In genomic region chr10:33609546-33609945, GRCh38 we compare ENCODE assay signal across 2 cellular contexts.
TF ChIP-seq lines count a peak whose summit lies in the region.

No MANE protein-coding gene starts in this region.

TF ChIP-seq in H1, 55 proteins besides CTCF, POLR2A, EP300 and RAD21 (continued from another document):
- TF ChIP-seq SIN3A (conservative IDR thresholded peaks at IDR 0.05 in 1 of 2, IDR thresholded peaks at IDR 0.05 in 1 of 2; ENCODE audit: low read depth in 1 of 2, low read length in 2 of 2) (no peak), TEAD4 (IDR thresholded peaks at IDR 0.05; ENCODE audit: low read depth, low read length) (no peak), RBBP5 (IDR thresholded peaks at IDR 0.05; ENCODE audit: borderline replicate concordance, low read depth, low read length) (no peak), TAF1 (IDR thresholded peaks at IDR 0.05; ENCODE audit: low read depth, low read length) (no peak)

TF ChIP-seq in WTC11, 78 proteins besides CTCF, POLR2A, EP300 and RAD21 (continued from another document):
- no peak for TF ChIP-seq FOXJ3 (CRISPR knock-in tag; IDR thresholded peaks at IDR 0.05; ENCODE audit: borderline replicate concordance)
- TF ChIP-seq KAT7 (CRISPR knock-in tag; IDR thresholded peaks at IDR 0.05; ENCODE audit: borderline replicate concordance): no peak
- TF ChIP-seq ZNF138 (CRISPR knock-in tag; conservative IDR thresholded peaks at IDR 0.05): no peak
- TF ChIP-seq GABPB1 (CRISPR knock-in tag; IDR thresholded peaks at IDR 0.05): no peak
- TF ChIP-seq ZSCAN18 (CRISPR knock-in tag; IDR thresholded peaks at IDR 0.05): no peak
- no peak for TF ChIP-seq TP53 (CRISPR knock-in tag; IDR thresholded peaks at IDR 0.05)
- TF ChIP-seq MYBL2 (CRISPR knock-in tag; IDR thresholded peaks at IDR 0.05): no peak
- no peak for TF ChIP-seq SMAD3 (CRISPR knock-in tag; IDR thresholded peaks at IDR 0.05; ENCODE audit: borderline replicate concordance)
- no peak for TF ChIP-seq ESRRA (CRISPR knock-in tag; IDR thresholded peaks at IDR 0.05; ENCODE audit: borderline replicate concordance)
- no peak for TF ChIP-seq AR (CRISPR knock-in tag; IDR thresholded peaks at IDR 0.05)
- TF ChIP-seq JUN (CRISPR knock-in tag; IDR thresholded peaks at IDR 0.05): no peak
- no peak for TF ChIP-seq E2F1 (CRISPR knock-in tag; IDR thresholded peaks at IDR 0.05)
- TF ChIP-seq NFATC4 (CRISPR knock-in tag; IDR thresholded peaks at IDR 0.05): no peak
- no peak for TF ChIP-seq STAT6 (CRISPR knock-in tag; conservative IDR thresholded peaks at IDR 0.05; ENCODE audit: low read depth)
- no peak for TF ChIP-seq ATF2 (CRISPR knock-in tag; IDR thresholded peaks at IDR 0.05; ENCODE audit: borderline replicate concordance, low read depth)
